In genomic region chr3:23877324-23877980, GRCh38 we compare ENCODE assay signal across 11 cellular contexts. TPM values are rescaled to one million over a fixed set of nuclear protein-coding genes. Genes with fewer than 3 reads are reported as not detected.
DNase-seq lines count a peak whose midpoint lies in the region; ATAC-seq and TF ChIP-seq lines count a peak whose summit lies in the region.
"Had no signal": no experiment of that assay in that cellular context is flagged by ENCODE, and none has a peak within 500 bp of the region (broad histone marks: within the 10 kb centered on the region; RNA-seq: fewer than 3 reads in every experiment).

No MANE protein-coding gene starts in this region.

- ATAC-seq in GM19397 (IDR thresholded peaks at IDR 0.05; ENCODE audit: unreplicated experiment) = no peak
- ATAC-seq in GM21717 (IDR thresholded peaks at IDR 0.05; ENCODE audit: unreplicated experiment) = no peak
- ATAC-seq: K562 had no signal

- H3K36me3 ChIP-seq in prostate gland = no peaks in the 10 kb centered on the region

- intact Hi-C loops in prostate gland (cut with DNase I) = no loop called here

- TF ChIP-seq CTCF in fibroblast of mammary gland (conservative IDR thresholded peaks at IDR 0.05; ENCODE audit: control insufficient read depth, insufficient read depth, low read depth, low read length) (no peak), prostate gland (IDR thresholded peaks at IDR 0.05) (no peak)

- no peaks in the 10 kb centered on the region for H3K4me1 ChIP-seq in prostate gland (replicated peaks)

- no peaks in the 10 kb centered on the region for H3K9me3 ChIP-seq in prostate gland

- 44% methylated on average over 5 of the region's 5 CpGs for WGBS in prostate gland

- H3K27ac ChIP-seq in prostate gland = no peak overlapping the region

- no peak for TF ChIP-seq POLR2A in prostate gland (IDR thresholded peaks at IDR 0.05)

- no peak overlapping the region for H3K4me3 ChIP-seq in fibroblast of mammary gland (ENCODE audit: control insufficient read depth, low read depth, low read length)
- H3K4me3 ChIP-seq in skeletal muscle cell (ENCODE audit: low read depth, low read length) = no peak overlapping the region
- H3K4me3 ChIP-seq in prostate gland = no peak overlapping the region
- H3K4me3 ChIP-seq: K562 had no signal

- DNase-seq in H4 (ENCODE audit: low spot score) (peak; percentile 74), RPMI7951 (ENCODE audit: low read depth) (peak; percentile 85), fibroblast of mammary gland (ENCODE audit: low read depth) (peak; percentile 93), skeletal muscle cell (ENCODE audit: low read depth) (peak; percentile 92), DMS153 treated with DMSO at 0.1 percent for 48 hours (lab: John Stamatoyannopoulos, UW; ENCODE audit: unreplicated experiment) (no peak), prostate gland (ENCODE audit: low spot score) (no peak)
- DNase-seq: activated CD8-positive, alpha-beta memory T cell treated with anti-CD3 and anti-CD28 coated beads for 24 hours; stimulated activated CD4-positive, alpha-beta T cell treated with anti-CD3 and anti-CD28 coated beads, Interleukin-2, amount 100 ng/mL, for 24 hours had no signal

- no peaks in the 10 kb centered on the region for H3K27me3 ChIP-seq in prostate gland (replicated peaks; ENCODE audit: insufficient read depth)

RNA-seq across cellular contexts. Expression of gene NKIRAS1, which starts 39.3 kb away (rescaled TPM):
- total RNA-seq in H4 (2014; rRNA removed; shearing (Covaris generic)) = 8.2 and 11.9 TPM in 2 replicates
- 16.7 and 18.3 TPM in 2 replicates for total RNA-seq in RPMI7951 (2014; rRNA removed; shearing (Covaris generic))
- 10 to 100 TPM in 1 of 2 donors, 1 to 10 TPM in 1; 9.4 to 19.9 TPM for total RNA-seq in prostate gland

RNA-seq across cellular contexts. Expression of gene RPL15, which starts 39.5 kb away (rescaled TPM):
- total RNA-seq in H4 (2014; rRNA removed; shearing (Covaris generic)) = 2,293 and 2,465 TPM in 2 replicates
- 2,807 and 3,262 TPM in 2 replicates for total RNA-seq in RPMI7951 (2014; rRNA removed; shearing (Covaris generic))
- 1,000 to 10,000 TPM; 2,124 to 2,276 TPM for total RNA-seq in prostate gland

Comparison
In these comparisons a context has a peak if more than half of its experiments do, and no peak if none do; other contexts are left out.
1. DNase-seq: peak in H4 (single experiment), RPMI7951 (single experiment), fibroblast of mammary gland (single experiment) and skeletal muscle cell (single experiment); none in DMS153 treated with DMSO at 0.1 percent for 48 hours (single experiment) and prostate gland (single experiment).